In the genomic region with DNA sequence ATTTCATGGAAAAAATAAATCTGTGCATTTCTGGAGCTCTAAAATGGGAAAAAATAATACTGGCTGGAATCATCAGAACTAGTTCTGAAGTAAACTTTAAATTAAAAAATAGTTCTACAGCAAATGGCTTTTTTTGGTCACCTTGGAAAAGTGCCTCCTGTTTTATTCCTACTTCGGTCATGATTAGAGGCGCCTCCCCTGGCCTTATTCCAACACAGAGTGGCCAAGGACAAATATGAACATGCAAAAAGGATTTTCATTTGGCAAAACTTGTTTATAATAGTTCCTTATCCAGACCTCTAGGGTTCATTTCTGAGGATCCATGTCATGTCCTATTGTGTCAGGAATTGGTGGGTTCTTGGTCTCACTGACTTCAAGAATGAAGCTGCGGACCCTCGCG, we compare ENCODE assay signal across 4 cellular contexts. TPM values are rescaled to one million over a fixed set of nuclear protein-coding genes. Genes with fewer than 3 reads are reported as not detected.
"Had no signal": no experiment of that assay in that cellular context is flagged by ENCODE, and none has a peak within 500 bp of the region (broad histone marks: within the 10 kb centered on the region; RNA-seq: fewer than 3 reads in every experiment).

No MANE protein-coding gene starts in this region.

- DNase-seq: GDM1, GF-D8 had no signal

- H3K4me3 ChIP-seq: GM12878 had no signal

RNA-seq across cellular contexts. Expression of gene KLF8, which starts 11.1 kb away (rescaled TPM):
- total RNA-seq: G401 had no signal
